In genomic region chr2:219010162-219010756, GRCh38 we compare ENCODE assay signal across 8 cellular contexts. TPM values are rescaled to one million over a fixed set of nuclear protein-coding genes. Genes with fewer than 3 reads are reported as not detected.
A peak's percentile ranks its signal among the peaks of the same experiment; 100 is the strongest.
DNase-seq lines count a peak whose midpoint lies in the region; ATAC-seq and TF ChIP-seq lines count a peak whose summit lies in the region.

No MANE protein-coding gene starts in this region.

- H3K27me3 Mint-ChIP-seq in stimulated activated naive B cell treated with anti-CD40 and anti-IgM and Interleukin-4, amounts not matched to agents 10 μg/mL and 1 μg/mL and 100 μg/mL, for 72 hours, result peaks cover 72 to 74% of the 10 kb centered on the region in 2 donors

- no peak for TF ChIP-seq POLR2A in NB4 (IDR thresholded peaks at IDR 0.05; ENCODE audit: extremely low read depth, insufficient read length)

- H3K36me3 Mint-ChIP-seq in activated naive CD4-positive, alpha-beta T cell treated with anti-CD3 and anti-CD28 coated beads, Interleukin-2, amount 50 U/mL, for 72 hours, result no peaks in the 10 kb centered on the region
- H3K36me3 Mint-ChIP-seq in stimulated activated naive B cell treated with anti-CD40 and anti-IgM and Interleukin-4, amounts not matched to agents 10 μg/mL and 1 μg/mL and 100 μg/mL, for 72 hours, result peaks cover 0 to 1% of the 10 kb centered on the region in 2 donors

- no peak overlapping the region for H3K4me3 Mint-ChIP-seq in stimulated activated naive B cell treated with anti-CD40 and anti-IgM and Interleukin-4, amounts not matched to agents 10 μg/mL and 1 μg/mL and 100 μg/mL, for 72 hours

- no peaks in the 10 kb centered on the region for H3K9me3 Mint-ChIP-seq in activated naive CD4-positive, alpha-beta T cell treated with anti-CD3 and anti-CD28 coated beads, Interleukin-2, amount 50 U/mL, for 72 hours
- peaks cover 0 to 1% of the 10 kb centered on the region in 2 donors for H3K9me3 Mint-ChIP-seq in stimulated activated naive B cell treated with anti-CD40 and anti-IgM and Interleukin-4, amounts not matched to agents 10 μg/mL and 1 μg/mL and 100 μg/mL, for 72 hours

- no peak for DNase-seq in activated naive CD4-positive, alpha-beta T cell treated with anti-CD3 and anti-CD28 coated beads, Interleukin-2, amount 50 U/mL, for 72 hours (ENCODE audit: low spot score in 2 of 2)
- no peak for DNase-seq in activated naive CD4-positive, alpha-beta T cell treated with Interleukin-2 at 50 U/mL for 16 hours
- DNase-seq in NB4 (ENCODE audit: low read depth) (peak; percentile 37), choroid plexus epithelial cell (ENCODE audit: low read depth) (peak; percentile 20), NCI-H524 treated with DMSO at 0.1 percent for 48 hours (lab: John Stamatoyannopoulos, UW) (no peak), DMS153 treated with DMSO at 0.1 percent for 48 hours (lab: John Stamatoyannopoulos, UW; ENCODE audit: unreplicated experiment) (no peak), NOMO-1 treated with dmso at 0.1 percent for 144 hours (lab: John Stamatoyannopoulos, UW; ENCODE audit: unreplicated experiment) (no peak)
- DNase-seq in stimulated activated naive B cell treated with anti-CD40 and anti-IgM and Interleukin-4, amounts not matched to agents 10 μg/mL and 1 μg/mL and 100 μg/mL, for 72 hours, result no peak

- ATAC-seq in activated naive CD4-positive, alpha-beta T cell treated with anti-CD3 and anti-CD28 coated beads, Interleukin-2, amount 50 U/mL, for 72 hours, result peak; percentile 51 to 65
- ATAC-seq in stimulated activated naive B cell treated with anti-CD40 and anti-IgM and Interleukin-4, amounts not matched to agents 10 μg/mL and 1 μg/mL and 100 μg/mL, for 72 hours (replicated peaks), result peak; percentile 72 to 76

- TF ChIP-seq CTCF in NB4 (IDR thresholded peaks at IDR 0.05; ENCODE audit: low read depth, low read length) (peak; percentile 58), choroid plexus epithelial cell (conservative IDR thresholded peaks at IDR 0.05; ENCODE audit: low read depth, low read length) (peak; percentile 53)

- no peaks in the 10 kb centered on the region for H3K4me1 Mint-ChIP-seq in stimulated activated naive B cell treated with anti-CD40 and anti-IgM and Interleukin-4, amounts not matched to agents 10 μg/mL and 1 μg/mL and 100 μg/mL, for 72 hours

- H3K4me3 ChIP-seq in NB4 (ENCODE audit: low read depth, low read length) (no peak overlapping the region), choroid plexus epithelial cell (ENCODE audit: low read depth, low read length) (no peak overlapping the region)

- H3K27ac Mint-ChIP-seq in activated naive CD4-positive, alpha-beta T cell treated with anti-CD3 and anti-CD28 coated beads, Interleukin-2, amount 50 U/mL, for 72 hours, result no peak overlapping the region
- no peak overlapping the region for H3K27ac Mint-ChIP-seq in stimulated activated naive B cell treated with anti-CD40 and anti-IgM and Interleukin-4, amounts not matched to agents 10 μg/mL and 1 μg/mL and 100 μg/mL, for 72 hours

RNA-seq across cellular contexts. Expression of gene CRYBA2, which starts 17.0 kb away (rescaled TPM):
- total RNA-seq in activated naive CD4-positive, alpha-beta T cell treated with anti-CD3 and anti-CD28 coated beads, Interleukin-2, amount 50 U/mL, for 72 hours, result not detected

RNA-seq across cellular contexts. Expression of gene FEV, which starts 25.3 kb away (rescaled TPM):
- total RNA-seq in activated naive CD4-positive, alpha-beta T cell treated with anti-CD3 and anti-CD28 coated beads, Interleukin-2, amount 50 U/mL, for 72 hours, result not detected

RNA-seq across cellular contexts. Expression of gene CFAP65, which starts 31.1 kb away (rescaled TPM):
- total RNA-seq in activated naive CD4-positive, alpha-beta T cell treated with anti-CD3 and anti-CD28 coated beads, Interleukin-2, amount 50 U/mL, for 72 hours, result not detected

RNA-seq across cellular contexts. Expression of gene IHH, which starts 50.5 kb away (rescaled TPM):
- under 1 TPM in 1 of 2 donors, not detected in 1; 0.14 TPM for total RNA-seq in activated naive CD4-positive, alpha-beta T cell treated with anti-CD3 and anti-CD28 coated beads, Interleukin-2, amount 50 U/mL, for 72 hours

RNA-seq across cellular contexts. Expression of gene CDK5R2, which starts 50.8 kb away (rescaled TPM):
- not detected for total RNA-seq in activated naive CD4-positive, alpha-beta T cell treated with anti-CD3 and anti-CD28 coated beads, Interleukin-2, amount 50 U/mL, for 72 hours

Comparison
In these comparisons a context has a peak if more than half of its experiments do, and no peak if none do; other contexts are left out.
1. DNase-seq: peak in NB4 (single experiment) and choroid plexus epithelial cell (single experiment); none in activated naive CD4-positive, alpha-beta T cell treated with anti-CD3 and anti-CD28 coated beads, Interleukin-2, amount 50 U/mL, for 72 hours (0 of 2), activated naive CD4-positive, alpha-beta T cell treated with Interleukin-2 at 50 U/mL for 16 hours (single experiment), stimulated activated naive B cell treated with anti-CD40 and anti-IgM and Interleukin-4, amounts not matched to agents 10 μg/mL and 1 μg/mL and 100 μg/mL, for 72 hours (single experiment), NCI-H524 treated with DMSO at 0.1 percent for 48 hours (single experiment), DMS153 treated with DMSO at 0.1 percent for 48 hours (single experiment) and NOMO-1 treated with dmso at 0.1 percent for 144 hours (single experiment).